1 cellular context compared by ENCODE assay signal in the genomic region with DNA sequence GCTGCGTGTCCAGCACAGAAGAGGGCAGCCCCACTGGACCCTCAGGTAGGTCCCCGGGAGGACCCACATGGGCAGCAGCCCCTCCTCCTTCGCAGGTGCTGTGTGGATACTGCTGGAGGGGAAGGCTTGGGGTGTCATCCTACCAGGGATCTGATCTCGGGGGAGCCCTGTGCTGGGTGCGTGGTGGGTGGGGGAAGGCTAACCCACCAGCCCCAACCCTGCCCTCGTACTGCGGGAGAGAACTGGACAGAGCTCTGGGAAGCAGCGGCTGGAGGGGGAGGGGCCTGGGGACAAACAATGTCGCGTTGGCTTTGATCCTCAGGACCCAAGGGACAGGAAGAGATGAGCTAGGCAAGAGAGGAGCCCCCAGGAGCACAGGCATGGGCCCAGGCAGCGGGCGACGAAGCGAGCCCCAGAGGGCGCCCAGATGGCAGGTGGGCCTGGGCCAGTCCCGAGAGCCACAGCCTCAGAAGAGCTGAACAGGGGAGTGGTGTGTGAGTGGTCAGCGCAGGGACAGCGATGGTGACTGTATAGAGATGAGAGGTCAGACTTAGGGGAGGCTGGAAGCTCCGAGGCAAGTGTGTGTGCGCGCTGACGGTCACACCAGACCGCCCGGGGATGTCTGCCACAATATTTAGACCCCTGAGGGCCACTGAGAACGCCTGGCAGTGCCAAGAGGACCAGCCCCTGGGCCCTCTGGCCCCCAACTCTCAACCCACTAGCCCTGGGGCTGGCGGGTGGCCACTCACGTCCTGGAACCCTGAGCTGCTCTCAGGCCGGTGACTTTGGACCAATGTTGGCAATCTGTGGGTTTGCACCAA.
TF ChIP-seq lines count a peak whose summit lies in the region.

No MANE protein-coding gene starts in this region.

TF ChIP-seq in endothelial cell of umbilical vein, 7 proteins besides CTCF, POLR2A, EP300 and RAD21:
- TF ChIP-seq MYC (IDR thresholded peaks at IDR 0.05; ENCODE audit: low read depth, low read length) (no peak), JUN (IDR thresholded peaks at IDR 0.05; ENCODE audit: borderline replicate concordance, insufficient read depth, insufficient read length, low read depth) (no peak), FOS (IDR thresholded peaks at IDR 0.05; ENCODE audit: borderline replicate concordance, insufficient read depth, low read length) (no peak), GATA2 (IDR thresholded peaks at IDR 0.05; ENCODE audit: insufficient read depth, insufficient read length, low read depth, low read length) (no peak), POLR2AphosphoS5 (IDR thresholded peaks at IDR 0.05; ENCODE audit: insufficient read depth, low read depth, low read length) (no peak)
